Comparison of ENCODE assay signal across 9 cellular contexts in the genomic region with DNA sequence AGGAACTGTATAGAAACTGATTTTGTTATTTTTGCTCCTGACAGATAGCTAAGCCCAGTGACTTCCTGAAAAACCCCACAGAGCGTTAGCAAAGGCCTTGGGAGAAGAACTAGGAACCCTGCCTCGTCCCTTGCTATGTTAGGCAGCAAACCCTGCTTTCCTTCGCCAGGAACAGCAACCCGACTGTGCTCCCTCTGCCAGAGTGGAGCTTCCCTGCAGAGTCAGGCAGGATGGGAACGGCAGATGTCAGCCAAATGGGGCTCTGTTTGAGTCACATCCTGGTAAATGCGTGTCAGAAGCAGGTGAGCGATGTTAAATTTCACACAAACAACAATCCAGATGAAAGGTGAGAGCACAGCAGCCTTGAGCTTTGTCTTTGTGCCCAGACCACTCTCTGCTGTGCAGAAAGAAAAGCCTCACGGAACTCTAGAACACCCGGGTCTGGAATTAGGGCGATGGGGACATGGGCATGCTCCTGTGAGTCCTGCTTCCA.
A peak's percentile ranks its signal among the peaks of the same experiment; 100 is the strongest.
DNase-seq lines count a peak whose midpoint lies in the region; ATAC-seq and TF ChIP-seq lines count a peak whose summit lies in the region.
"Had no signal": no experiment of that assay in that cellular context is flagged by ENCODE, and none has a peak within 500 bp of the region (broad histone marks: within the 10 kb centered on the region; RNA-seq: fewer than 3 reads in every experiment).

No MANE protein-coding gene starts in this region.

- H3K36me3 ChIP-seq in PC-9 (ENCODE audit: low read depth) (no peaks in the 10 kb centered on the region), tibial artery (no peaks in the 10 kb centered on the region), spleen (no peaks in the 10 kb centered on the region)

- peak overlapping the region; percentile 57 for H2AFZ ChIP-seq in PC-9

- H3K9me3 ChIP-seq in PC-9 (ENCODE audit: insufficient read depth, low read depth) (no peaks in the 10 kb centered on the region), tibial artery (no peaks in the 10 kb centered on the region), spleen (no peaks in the 10 kb centered on the region)

- 59 to 67% (median 61%) methylated on average over 10 of the region's 10 CpGs for WGBS in spleen, 5 donors

- peak overlapping the region; percentile 73 for H3K4me2 ChIP-seq in PC-9

- H3K4me1 ChIP-seq in PC-9 (replicated peaks; ENCODE audit: insufficient read depth) = peaks cover 89% of the 10 kb centered on the region
- peaks cover 0 to 24% (median 10%) of the 10 kb centered on the region in 4 donors for H3K4me1 ChIP-seq in tibial artery
- peaks cover 0 to 9% (median 0%) of the 10 kb centered on the region in 6 donors for H3K4me1 ChIP-seq in spleen

- POLR2A ChIA-PET in PC-9 (lab: Charles Lee; ENCODE audit: unreplicated experiment) (interaction anchor here (0.6 kb wide), 1 partner anchor 104 kb away, joined by 3 read pairs; no protein-coding TSS in a partner anchor), HEK293T (lab: Yijun Ruan, JAX) (no interaction called here)

- ATAC-seq in activated T-cell treated with anti-CD3 and anti-CD28 coated beads, Interleukin-2, amount 50 U/mL, for 4 hours = no peak

- peaks cover 4% of the 10 kb centered on the region for H3K27me3 Mint-ChIP-seq in activated T-cell treated with anti-CD3 and anti-CD28 coated beads, Interleukin-2, amount 50 U/mL, for 4 hours (ENCODE audit: low read depth)

- no peaks in the 10 kb centered on the region for H3K27me3 ChIP-seq in PC-9 (ENCODE audit: insufficient read depth, low read depth)
- H3K27me3 ChIP-seq in tibial artery = no peaks in the 10 kb centered on the region
- peaks cover 0 to 21% (median 0%) of the 10 kb centered on the region in 7 donors for H3K27me3 ChIP-seq in spleen (replicated peaks in 1 of 7)

- H3K27ac ChIP-seq in PC-9 (peak overlapping the region; percentile 90), tibial artery (peak overlapping the region; percentile 44 to 55), spleen (no peak overlapping the region)

- BruUV-seq in PC-9 (replicated peaks; lab: Mats Ljungman, UMichigan) = no TSS peak

- DNase-seq in activated T-cell treated with anti-CD3 and anti-CD28 coated beads, Interleukin-2, amount 50 U/mL, for 48 hours = peak; percentile 21 to 26
- no peak for DNase-seq in activated T-cell treated with anti-CD3 and anti-CD28 coated beads, Interleukin-2, amount 50 U/mL, for 4 hours
- DNase-seq in PC-9 = peak; percentile 41 to 86
- DNase-seq in fibroblast of peridontal ligament (ENCODE audit: extremely low read depth) = peak; percentile 25
- DNase-seq in tibial artery = peak; percentile 67 to 83
- no peak for DNase-seq in spleen
- DNase-seq in posterior cingulate gyrus = no peak
- no peak for DNase-seq in HEK293T (ENCODE audit: extremely low spot score)
- DNase-seq: NCI-H510A had no signal

- CTCF ChIA-PET in PC-9 (lab: Charles Lee) = interaction anchor here (0.6 kb wide), 1 partner anchor 107 kb away, joined by 5 read pairs; no protein-coding TSS in a partner anchor
- CTCF ChIA-PET in HEK293T (lab: Yijun Ruan, JAX) = no interaction called here

- no peak overlapping the region for H3K4me3 Mint-ChIP-seq in activated T-cell treated with anti-CD3 and anti-CD28 coated beads, Interleukin-2, amount 50 U/mL, for 4 hours

- intact Hi-C loops in PC-9 (cut with micrococcal nuclease; ENCODE audit: unreplicated experiment) (loop anchor here (5.0 to 10.0 kb wide), 3 partner anchors 48 to 320 kb away; partner anchors contain the start of gene ZBTB44), tibial artery (cut with DNase I; ENCODE audit: low total_unique reads) (no loop called here), spleen (cut with DNase I; ENCODE audit: low total_unique reads) (no loop called here), posterior cingulate gyrus (cut with DNase I) (no loop called here)

- peaks cover 47% of the 10 kb centered on the region for H3F3A ChIP-seq in PC-9 (ENCODE audit: insufficient read depth, low read depth)

- TF ChIP-seq CTCF in PC-9 (conservative IDR thresholded peaks at IDR 0.05) (no peak), tibial artery (IDR thresholded peaks at IDR 0.05) (no peak), spleen (IDR thresholded peaks at IDR 0.05 in 8 of 11, conservative IDR thresholded peaks at IDR 0.05 in 3 of 11) (no peak)

- no peaks in the 10 kb centered on the region for H3K4me1 Mint-ChIP-seq in activated T-cell treated with anti-CD3 and anti-CD28 coated beads, Interleukin-2, amount 50 U/mL, for 4 hours (ENCODE audit: low read depth)

- no peaks in the 10 kb centered on the region for H3K36me3 Mint-ChIP-seq in activated T-cell treated with anti-CD3 and anti-CD28 coated beads, Interleukin-2, amount 50 U/mL, for 4 hours (ENCODE audit: insufficient read depth)

- H4K20me1 ChIP-seq in PC-9 (ENCODE audit: insufficient read depth) = no peaks in the 10 kb centered on the region

- TF ChIP-seq POLR2A in spleen (IDR thresholded peaks at IDR 0.05) = no peak

- H3K4me3 ChIP-seq in PC-9 (peak overlapping the region; percentile 1; the same call in 1 of the 2 replicates), tibial artery (no peak overlapping the region), spleen (no peak overlapping the region)

- no peaks in the 10 kb centered on the region for H3K79me2 ChIP-seq in PC-9 (ENCODE audit: low read depth)

- H3K9me3 Mint-ChIP-seq in activated T-cell treated with anti-CD3 and anti-CD28 coated beads, Interleukin-2, amount 50 U/mL, for 4 hours = no peaks in the 10 kb centered on the region

- H3K9me2 ChIP-seq in PC-9 (ENCODE audit: insufficient read depth) = no peaks in the 10 kb centered on the region

TF ChIP-seq in HEK293T, 16 proteins besides CTCF, POLR2A, EP300 and RAD21:
- TF ChIP-seq NFRKB (IDR thresholded peaks at IDR 0.05) (no peak), PKNOX1 (IDR thresholded peaks at IDR 0.05) (no peak), FOXM1 (IDR thresholded peaks at IDR 0.05; ENCODE audit: borderline replicate concordance) (no peak), TARDBP (IDR thresholded peaks at IDR 0.05) (no peak), HDGF (IDR thresholded peaks at IDR 0.05; ENCODE audit: borderline replicate concordance) (no peak), ELF4 (IDR thresholded peaks at IDR 0.05) (no peak), FOXA1 (IDR thresholded peaks at IDR 0.05) (no peak), SUZ12 (IDR thresholded peaks at IDR 0.05) (no peak), BHLHE40 (IDR thresholded peaks at IDR 0.05; ENCODE audit: borderline replicate concordance) (no peak), ARNT (IDR thresholded peaks at IDR 0.05) (no peak), CTBP1 (IDR thresholded peaks at IDR 0.05; ENCODE audit: borderline replicate concordance) (no peak), ZNF384 (IDR thresholded peaks at IDR 0.05) (no peak), FOXK2 (IDR thresholded peaks at IDR 0.05) (no peak), SP1 (IDR thresholded peaks at IDR 0.05) (no peak)

Comparison
In these comparisons a context has a peak if more than half of its experiments do, and no peak if none do; other contexts are left out.
1. DNase-seq: peak in activated T-cell treated with anti-CD3 and anti-CD28 coated beads, Interleukin-2, amount 50 U/mL, for 48 hours (2 of 2), PC-9 (2 of 2), fibroblast of peridontal ligament (single experiment) and tibial artery (2 of 2); none in activated T-cell treated with anti-CD3 and anti-CD28 coated beads, Interleukin-2, amount 50 U/mL, for 4 hours (single experiment), spleen (single experiment), posterior cingulate gyrus (0 of 10) and HEK293T (single experiment).
2. H3K27ac ChIP-seq: peak in PC-9 (single experiment) and tibial artery (2 of 2); none in spleen (0 of 8).